Comparison of ENCODE assay signal across 19 cellular contexts in genomic region chr5:133912951-133913350, GRCh38.
"Had no signal": no experiment of that assay in that cellular context is flagged by ENCODE, and none has a peak within 500 bp of the region (broad histone marks: within the 10 kb centered on the region; RNA-seq: fewer than 3 reads in every experiment).

No MANE protein-coding gene starts in this region.

- DNase-seq: KBM-7, MG63, NCI-H1092 treated with DMSO at 0.1 percent for 48 hours, NCI-H1436, NCI-H187, NCI-H2029, NCI-H2081 treated with DMSO at 0.1 percent for 48 hours, NCI-H2171, NCI-H226, NCI-H446, NCI-H510A, NCI-H524 treated with DMSO at 0.1 percent for 48 hours, NCI-H69, NCI-H774, Right ventricle myocardium superior, RPMI8226, SIG-M5, SW 1271 had no signal

- H3K27me3 ChIP-seq: MG63 had no signal

- H3K9me3 ChIP-seq: MG63 had no signal

- H3K4me3 ChIP-seq: MG63 had no signal

- FAIRE-seq: RCC 7860 had no signal

- H3K36me3 ChIP-seq: MG63 had no signal
